Comparison of ENCODE assay signal across 18 cellular contexts in genomic region chr4:178196751-178197150, GRCh38.
DNase-seq lines count a peak whose midpoint lies in the region; ATAC-seq and TF ChIP-seq lines count a peak whose summit lies in the region.
"Had no signal": no experiment of that assay in that cellular context is flagged by ENCODE, and none has a peak within 500 bp of the region (broad histone marks: within the 10 kb centered on the region; RNA-seq: fewer than 3 reads in every experiment).

No MANE protein-coding gene starts in this region.

- H3K4me3 ChIP-seq in OCI-LY3 (ENCODE audit: low read length): no peak overlapping the region
- H3K4me3 ChIP-seq: BLaER1 treated with 17β-estradiol and CSF1 and Interleukin-3, amounts not matched to agents 10 nM and 100 nM; GM12878; GM23248; HAP-1 had no signal

- no peaks in the 10 kb centered on the region for H3K36me3 ChIP-seq in OCI-LY3 (replicated peaks; ENCODE audit: low read depth, low read length)
- H3K36me3 ChIP-seq: BLaER1 treated with 17β-estradiol and CSF1 and Interleukin-3, amounts not matched to agents 10 nM and 100 nM; HAP-1 had no signal

- no peak overlapping the region for H3K27ac ChIP-seq in OCI-LY3 (ENCODE audit: low read length)
- H3K27ac ChIP-seq: BLaER1 treated with 17β-estradiol and CSF1 and Interleukin-3, amounts not matched to agents 10 nM and 100 nM; GM23248 had no signal

- peaks cover 4% of the 10 kb centered on the region for H3K9me3 Mint-ChIP-seq in stimulated activated memory B cell treated with anti-CD40 and anti-IgM and Interleukin-4, amounts not matched to agents 10 μg/mL and 1 μg/mL and 100 μg/mL, for 72 hours
- H3K9me3 Mint-ChIP-seq: IgD-negative memory B cell had no signal

- H3K4me1 Mint-ChIP-seq in stimulated activated memory B cell treated with anti-CD40 and anti-IgM and Interleukin-4, amounts not matched to agents 10 μg/mL and 1 μg/mL and 100 μg/mL, for 72 hours: no peaks in the 10 kb centered on the region
- H3K4me1 Mint-ChIP-seq: B cell, IgD-negative memory B cell had no signal

- no peak overlapping the region for H3K4me2 ChIP-seq in OCI-LY3 (ENCODE audit: low read length)
- H3K4me2 ChIP-seq: BLaER1 treated with 17β-estradiol and CSF1 and Interleukin-3, amounts not matched to agents 10 nM and 100 nM had no signal

- H2AFZ ChIP-seq in OCI-LY3 (ENCODE audit: low read depth, low read length): 0 out of 2 replicates have a peak overlapping the region, but pooled peaks have one; percentile 43
- H2AFZ ChIP-seq: GM23248 had no signal

- DNase-seq in HT1080 (ENCODE audit: low read depth): peak; percentile 12
- DNase-seq in cerebellar cortex (ENCODE audit: low spot score): peak; percentile 5
- no peak for DNase-seq in central memory CD4-positive, alpha-beta T cell
- DNase-seq in activated CD8-positive, alpha-beta memory T cell treated with anti-CD3 and anti-CD28 coated beads, Interleukin-2, amount 50 U/mL, for 4 hours: no peak
- DNase-seq: Calu3; CD8-positive, alpha-beta T cell; DMS 273 treated with DMSO at 0.1 percent for 48 hours; DND-41; GM23248 had no signal

- ATAC-seq in stimulated activated memory B cell treated with anti-CD40 and anti-IgM and Interleukin-4, amounts not matched to agents 10 μg/mL and 1 μg/mL and 100 μg/mL, for 72 hours: peak; percentile 16
- ATAC-seq in HG02938 (IDR thresholded peaks at IDR 0.05; ENCODE audit: unreplicated experiment): no peak
- ATAC-seq: CD8-positive, alpha-beta T cell; GM12878; HepG2 had no signal

- H3K27me3 ChIP-seq in OCI-LY3 (ENCODE audit: low read depth, low read length): no peaks in the 10 kb centered on the region
- H3K27me3 ChIP-seq: BLaER1 treated with 17β-estradiol and CSF1 and Interleukin-3, amounts not matched to agents 10 nM and 100 nM had no signal

- no peak overlapping the region for H3K4me3 Mint-ChIP-seq in stimulated activated memory B cell treated with anti-CD40 and anti-IgM and Interleukin-4, amounts not matched to agents 10 μg/mL and 1 μg/mL and 100 μg/mL, for 72 hours
- H3K4me3 Mint-ChIP-seq: B cell; CD8-positive, alpha-beta T cell; IgD-negative memory B cell had no signal

- TF ChIP-seq CTCF in OCI-LY3 (IDR thresholded peaks at IDR 0.05; ENCODE audit: low read depth, low read length): no peak

- no peaks in the 10 kb centered on the region for H3K4me1 ChIP-seq in OCI-LY3 (ENCODE audit: low read length)
- H3K4me1 ChIP-seq: BLaER1 treated with 17β-estradiol and CSF1 and Interleukin-3, amounts not matched to agents 10 nM and 100 nM; HAP-1 had no signal

- no peak overlapping the region for H3K9ac ChIP-seq in OCI-LY3 (ENCODE audit: low read length)
- H3K9ac ChIP-seq: BLaER1 treated with 17β-estradiol and CSF1 and Interleukin-3, amounts not matched to agents 10 nM and 100 nM; GM23248 had no signal

- no peaks in the 10 kb centered on the region for H3K79me2 ChIP-seq in OCI-LY3 (ENCODE audit: low read length)

- no peaks in the 10 kb centered on the region for H3K36me3 Mint-ChIP-seq in stimulated activated memory B cell treated with anti-CD40 and anti-IgM and Interleukin-4, amounts not matched to agents 10 μg/mL and 1 μg/mL and 100 μg/mL, for 72 hours
- H3K36me3 Mint-ChIP-seq: CD8-positive, alpha-beta T cell; IgD-negative memory B cell had no signal

- no peak overlapping the region for H3K27ac Mint-ChIP-seq in stimulated activated memory B cell treated with anti-CD40 and anti-IgM and Interleukin-4, amounts not matched to agents 10 μg/mL and 1 μg/mL and 100 μg/mL, for 72 hours
- H3K27ac Mint-ChIP-seq: B cell; CD8-positive, alpha-beta T cell; IgD-negative memory B cell had no signal

- no peaks in the 10 kb centered on the region for H4K20me1 ChIP-seq in OCI-LY3 (ENCODE audit: insufficient read depth, low read length)
- H4K20me1 ChIP-seq: BLaER1 treated with 17β-estradiol and CSF1 and Interleukin-3, amounts not matched to agents 10 nM and 100 nM had no signal

- no peaks in the 10 kb centered on the region for H3K9me3 ChIP-seq in OCI-LY3 (ENCODE audit: insufficient read depth, low read length)
- H3K9me3 ChIP-seq: BLaER1 treated with 17β-estradiol and CSF1 and Interleukin-3, amounts not matched to agents 10 nM and 100 nM; HAP-1 had no signal

- H3K27me3 Mint-ChIP-seq in stimulated activated memory B cell treated with anti-CD40 and anti-IgM and Interleukin-4, amounts not matched to agents 10 μg/mL and 1 μg/mL and 100 μg/mL, for 72 hours: no peaks in the 10 kb centered on the region
- H3K27me3 Mint-ChIP-seq: B cell, IgD-negative memory B cell had no signal

Comparison
In these comparisons a context has a peak if more than half of its experiments do, and no peak if none do; other contexts are left out.
1. DNase-seq: peak in HT1080 (single experiment) and cerebellar cortex (single experiment); none in central memory CD4-positive, alpha-beta T cell (single experiment) and activated CD8-positive, alpha-beta memory T cell treated with anti-CD3 and anti-CD28 coated beads, Interleukin-2, amount 50 U/mL, for 4 hours (single experiment).